Comparison of ENCODE assay signal across 26 cellular contexts in the genomic region with DNA sequence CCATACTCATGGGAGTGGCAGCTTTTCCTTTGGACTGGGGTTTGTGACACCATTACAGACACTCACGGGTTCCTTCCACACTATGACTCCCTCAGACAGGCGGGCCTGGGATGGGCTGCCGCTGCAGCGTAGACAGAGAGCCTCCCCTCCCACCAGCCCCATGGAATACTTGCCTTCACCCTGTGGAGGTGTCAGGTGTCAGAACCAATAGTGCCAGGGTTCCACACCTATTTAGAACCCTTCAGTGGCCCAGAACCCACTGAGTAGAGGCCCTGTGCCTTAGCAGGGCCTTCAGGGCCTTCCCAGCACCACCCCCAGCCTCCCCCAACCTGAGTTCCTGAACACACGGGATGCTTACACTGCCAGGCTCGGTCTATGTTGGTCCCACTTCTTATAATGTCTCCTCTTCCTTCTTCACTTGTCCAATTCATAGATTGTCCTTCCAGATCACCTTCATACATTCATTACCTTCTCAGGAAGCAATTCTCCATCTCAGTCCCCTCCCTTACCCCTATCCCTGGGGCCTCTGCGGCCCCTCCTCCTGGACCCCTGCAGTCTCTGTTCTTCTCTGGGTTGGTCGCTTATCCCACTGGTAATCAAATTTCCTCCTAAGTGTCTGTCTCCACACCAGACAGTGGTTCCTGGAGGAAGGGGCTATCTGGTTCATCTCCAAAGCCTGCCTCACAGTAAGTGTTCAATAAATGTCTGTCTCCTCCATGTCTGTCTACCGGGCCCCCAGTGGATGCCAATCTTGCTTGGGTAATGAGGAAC. TPM values are rescaled to one million over a fixed set of nuclear protein-coding genes. Genes with fewer than 3 reads are reported as not detected.
"Had no signal": no experiment of that assay in that cellular context is flagged by ENCODE, and none has a peak within 500 bp of the region (broad histone marks: within the 10 kb centered on the region; RNA-seq: fewer than 3 reads in every experiment).

No MANE protein-coding gene starts in this region.

- H3K4me3 ChIP-seq: colonic mucosa, lung, mucosa of descending colon, prostate gland, transverse colon had no signal

- ATAC-seq: activated CD8-positive, alpha-beta T cell treated with anti-CD3 and anti-CD28 coated beads, Interleukin-2, amount 10 ng/mL, durations not matched to agents 7 days and 5 days; left colon; mucosa of descending colon; naive thymus-derived CD8-positive, alpha-beta T cell; right cardiac atrium; stimulated activated naive CD8-positive, alpha-beta T cell treated with anti-CD3 and anti-CD28 coated beads, Interleukin-15, Interleukin-2, amounts not matched to agents 100 U/mL and 50 U/mL, for 24 hours; WTC11 had no signal

- H3K36me3 ChIP-seq: colonic mucosa, prostate gland, transverse colon had no signal

- H3K9me3 ChIP-seq: colonic mucosa, mucosa of descending colon, prostate gland, transverse colon had no signal

- H3K27ac ChIP-seq: colonic mucosa, prostate gland, transverse colon had no signal

- H3K4me1 ChIP-seq: colonic mucosa, prostate gland had no signal

- H3K9me3 Mint-ChIP-seq: immature natural killer cell, WTC11 had no signal

- H3K4me3 Mint-ChIP-seq: activated CD8-positive, alpha-beta T cell treated with anti-CD3 and anti-CD28 coated beads, Interleukin-2, amount 10 ng/mL, durations not matched to agents 7 days and 5 days; activated naive CD8-positive, alpha-beta T cell; brain; immature natural killer cell; naive thymus-derived CD8-positive, alpha-beta T cell; WTC11 had no signal

- DNase-seq: activated CD4-positive, alpha-beta T cell treated with anti-CD3 and anti-CD28 coated beads for 48 hours; activated CD8-positive, alpha-beta memory T cell treated with anti-CD3 and anti-CD28 coated beads, Interleukin-2, amount 50 U/mL, for 4 hours; activated CD8-positive, alpha-beta T cell treated with anti-CD3 and anti-CD28 coated beads, Interleukin-2, amount 10 ng/mL, durations not matched to agents 7 days and 5 days; activated gamma-delta T cell; activated T-cell treated with anti-CD3 and anti-CD28 coated beads, Interleukin-2, amount 50 U/mL, for 48 hours; amygdala; central memory CD4-positive, alpha-beta T cell; colonic mucosa; foreskin melanocyte; immature natural killer cell; left colon; mucosa of descending colon; naive thymus-derived CD8-positive, alpha-beta T cell; nucleus accumbens; right cardiac atrium; small intestine; stimulated activated naive CD8-positive, alpha-beta T cell treated with anti-CD3 and anti-CD28 coated beads, Interleukin-15, Interleukin-2, amounts not matched to agents 100 U/mL and 50 U/mL, for 24 hours; transverse colon had no signal

- H3K27ac Mint-ChIP-seq: activated CD8-positive, alpha-beta T cell treated with anti-CD3 and anti-CD28 coated beads, Interleukin-2, amount 10 ng/mL, durations not matched to agents 7 days and 5 days; activated naive CD8-positive, alpha-beta T cell; immature natural killer cell; naive thymus-derived CD8-positive, alpha-beta T cell; WTC11 had no signal

- H3K27me3 ChIP-seq: colonic mucosa had no signal

- H3K36me3 Mint-ChIP-seq: brain, WTC11 had no signal

RNA-seq across cellular contexts. Expression of a gene that starts 1.4 kb away (rescaled TPM):
- total RNA-seq: activated CD8-positive, alpha-beta T cell treated with anti-CD3 and anti-CD28 coated beads, Interleukin-2, amount 10 ng/mL, durations not matched to agents 7 days and 5 days; endothelial cell of umbilical vein; fibroblast of lung; left colon; mucosa of descending colon; naive thymus-derived CD8-positive, alpha-beta T cell; right cardiac atrium; T-helper 1 cell treated with Interleukin-12 subunit alpha and Interleukin-12 subunit beta and Interleukin-4 antibody, amounts not matched to agents 30 ng/mL and 1 ng/mL, for 36 hours; transverse colon had no signal

RNA-seq across cellular contexts. Expression of a gene that starts 29.2 kb away (rescaled TPM):
- total RNA-seq: colonic mucosa; left colon; lung; naive thymus-derived CD8-positive, alpha-beta T cell; right cardiac atrium; T-helper 1 cell treated with Interleukin-12 subunit alpha and Interleukin-12 subunit beta and Interleukin-4 antibody, amounts not matched to agents 30 ng/mL and 1 ng/mL, for 36 hours; transverse colon had no signal
